In genomic region chr20:20491110-20491783, GRCh38 we compare ENCODE assay signal across 14 cellular contexts.
DNase-seq lines count a peak whose midpoint lies in the region; ATAC-seq and TF ChIP-seq lines count a peak whose summit lies in the region.
"Had no signal": no experiment of that assay in that cellular context is flagged by ENCODE, and none has a peak within 500 bp of the region (broad histone marks: within the 10 kb centered on the region; RNA-seq: fewer than 3 reads in every experiment).

No MANE protein-coding gene starts in this region.

- peaks cover 4 to 7% of the 10 kb centered on the region in 2 donors for H3K36me3 ChIP-seq in body of pancreas (replicated peaks in 1 of 2; ENCODE audit: insufficient read depth in 1 of 2, low read depth in 2 of 2)
- no peaks in the 10 kb centered on the region for H3K36me3 ChIP-seq in mucosa of descending colon (ENCODE audit: low read depth)
- H3K36me3 ChIP-seq: cardiac muscle cell had no signal

- H3K27me3 ChIP-seq in body of pancreas = no peaks in the 10 kb centered on the region
- H3K27me3 ChIP-seq: cardiac muscle cell, gastroesophageal sphincter had no signal

- peak overlapping the region; percentile 16 for H3K27ac Mint-ChIP-seq in T-helper 1 cell treated with Interleukin-12 subunit alpha and Interleukin-12 subunit beta and Interleukin-4 antibody, amounts not matched to agents 30 μg/mL and 1 μg/mL, for 36 hours

- peaks cover 27% of the 10 kb centered on the region for H3K36me3 Mint-ChIP-seq in T-helper 1 cell treated with Interleukin-12 subunit alpha and Interleukin-12 subunit beta and Interleukin-4 antibody, amounts not matched to agents 30 μg/mL and 1 μg/mL, for 36 hours (ENCODE audit: low read depth)

- peaks cover 23% of the 10 kb centered on the region for H3K4me1 Mint-ChIP-seq in T-helper 1 cell treated with Interleukin-12 subunit alpha and Interleukin-12 subunit beta and Interleukin-4 antibody, amounts not matched to agents 30 μg/mL and 1 μg/mL, for 36 hours (ENCODE audit: low read depth)

- no peaks in the 10 kb centered on the region for H3K27me3 Mint-ChIP-seq in T-helper 1 cell treated with Interleukin-12 subunit alpha and Interleukin-12 subunit beta and Interleukin-4 antibody, amounts not matched to agents 30 μg/mL and 1 μg/mL, for 36 hours (ENCODE audit: low read depth)

- no peak for DNase-seq in T-helper 1 cell
- DNase-seq in HS-5 (ENCODE audit: low read depth) = peak; percentile 33
- DNase-seq in body of pancreas = no peak
- DNase-seq in pons (ENCODE audit: low spot score) = peak; percentile 34
- no peak for DNase-seq in mucosa of descending colon
- DNase-seq: left ventricle myocardium inferior, MM.1S, NCI-H446 treated with DMSO at 0.1 percent for 48 hours had no signal

- no peak for TF ChIP-seq POLR2A in body of pancreas (IDR thresholded peaks at IDR 0.05)

- H3K4me1 ChIP-seq in body of pancreas (peaks cover 8% of the 10 kb centered on the region), mucosa of descending colon (ENCODE audit: low read depth) (no peaks in the 10 kb centered on the region)
- H3K4me1 ChIP-seq: gastroesophageal sphincter, left ventricle myocardium inferior had no signal

- TF ChIP-seq CTCF in body of pancreas (IDR thresholded peaks at IDR 0.05) (no peak), mucosa of descending colon (IDR thresholded peaks at IDR 0.05) (no peak)

- H3K4me3 ChIP-seq in body of pancreas = no peak overlapping the region
- no peak overlapping the region for H3K4me3 ChIP-seq in mucosa of descending colon
- H3K4me3 ChIP-seq: cardiac muscle cell, gastroesophageal sphincter, left ventricle myocardium inferior had no signal

- H3K9me3 ChIP-seq in body of pancreas (no peaks in the 10 kb centered on the region), mucosa of descending colon (no peaks in the 10 kb centered on the region)
- H3K9me3 ChIP-seq: gastroesophageal sphincter, left ventricle myocardium inferior had no signal

- H3K27ac ChIP-seq in body of pancreas = peak overlapping the region in 3 of 4 donors; percentile 66 to 73 (median 71)
- H3K27ac ChIP-seq: cardiac muscle cell, gastroesophageal sphincter, left ventricle myocardium inferior had no signal

- no peaks in the 10 kb centered on the region for H3K9me3 Mint-ChIP-seq in T-helper 1 cell treated with Interleukin-12 subunit alpha and Interleukin-12 subunit beta and Interleukin-4 antibody, amounts not matched to agents 30 μg/mL and 1 μg/mL, for 36 hours

- 91% methylated on average over 5 of the region's 5 CpGs for WGBS in body of pancreas, 2 donors

- intact Hi-C loops in body of pancreas (cut with DNase I) = no loop called here
- intact Hi-C loops in mucosa of descending colon (cut with DNase I, micrococcal nuclease) = no loop called here

- no peak overlapping the region for H3K4me3 Mint-ChIP-seq in T-helper 1 cell treated with Interleukin-12 subunit alpha and Interleukin-12 subunit beta and Interleukin-4 antibody, amounts not matched to agents 30 μg/mL and 1 μg/mL, for 36 hours

- ATAC-seq in body of pancreas = no peak
- no peak for ATAC-seq in HG03342 (IDR thresholded peaks at IDR 0.05; ENCODE audit: unreplicated experiment)
- no peak for ATAC-seq in mucosa of descending colon
- ATAC-seq in GM21526 (IDR thresholded peaks at IDR 0.05; ENCODE audit: low FRiP score, unreplicated experiment) = no peak
- ATAC-seq: gastroesophageal sphincter, Right ventricle myocardium inferior had no signal

Comparison
In these comparisons a context has a peak if more than half of its experiments do, and no peak if none do; other contexts are left out.
1. DNase-seq: peak in HS-5 (single experiment) and pons (single experiment); none in T-helper 1 cell (0 of 5), body of pancreas (0 of 4) and mucosa of descending colon (0 of 3).